Comparison of ENCODE assay signal across 17 cellular contexts in the genomic region with DNA sequence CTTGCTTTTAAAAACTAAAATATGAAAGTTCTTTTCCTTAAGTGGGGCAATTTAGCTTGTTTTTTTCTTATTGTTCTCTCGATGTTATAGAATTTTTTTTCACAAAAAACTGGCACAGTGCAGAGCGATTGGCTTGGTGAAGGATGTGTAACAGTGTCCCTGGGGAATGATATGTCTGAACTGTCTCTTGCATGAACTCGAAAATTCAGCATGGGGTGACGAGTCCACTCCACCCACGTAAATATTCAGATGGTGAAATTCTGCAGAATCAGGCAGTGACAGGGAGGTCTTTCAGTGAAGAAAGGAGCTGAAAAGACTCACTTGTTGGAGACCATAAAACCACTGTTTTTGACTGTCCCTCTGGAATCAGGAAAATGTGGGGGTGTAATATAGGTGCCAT.
"Had no signal": no experiment of that assay in that cellular context is flagged by ENCODE, and none has a peak within 500 bp of the region (broad histone marks: within the 10 kb centered on the region; RNA-seq: fewer than 3 reads in every experiment).

No MANE protein-coding gene starts in this region.

- H3K27ac ChIP-seq: foreskin keratinocyte, skin epidermis, suprapubic skin had no signal

- H3K27me3 Mint-ChIP-seq: activated B cell treated with CpG ODN at 0.5 μM for 24 hours; activated CD4-positive, alpha-beta T cell treated with anti-CD3 and anti-CD28 coated beads, Interleukin-2, amount 10 ng/mL, durations not matched to agents 24 days and 14 days; activated naive CD8-positive, alpha-beta T cell treated with anti-CD3 and anti-CD28 coated beads for 36 hours; brain; natural killer cell treated with Interleukin-12 subunit alpha and Interleukin-12 subunit beta and Interleukin-15 and Interleukin-18, amount 100 ng/mL, for 72 hours; T-helper 17 cell had no signal

- H3K9me3 Mint-ChIP-seq: brain had no signal

- H3K36me3 Mint-ChIP-seq: activated naive CD8-positive, alpha-beta T cell treated with anti-CD3 and anti-CD28 coated beads for 36 hours; brain had no signal

- H3K27me3 ChIP-seq: foreskin keratinocyte, suprapubic skin had no signal

- DNase-seq: activated B cell treated with CpG ODN at 0.5 μM for 24 hours; activated CD4-positive, alpha-beta T cell treated with anti-CD3 and anti-CD28 coated beads, Interleukin-2, amount 10 ng/mL, durations not matched to agents 24 days and 14 days; activated CD8-positive, alpha-beta memory T cell treated with anti-CD3 and anti-CD28 coated beads for 24 hours; activated naive CD8-positive, alpha-beta T cell treated with anti-CD3 and anti-CD28 coated beads for 36 hours; cerebellar nuclear complex; dermis blood vessel endothelial cell; foreskin keratinocyte; glutamatergic neuron; stimulated activated CD4-positive, alpha-beta T cell treated with anti-CD3 and anti-CD28 coated beads, Interleukin-15, amount 100 ng/mL, for 24 hours; stimulated activated CD4-positive, alpha-beta T cell treated with anti-CD3 and anti-CD28 coated beads, Interleukin-4, amount 100 ng/mL, for 1 hour; stimulated activated naive CD4-positive, alpha-beta T cell treated with Interleukin-2 at 50 U/mL for 16 hours; T-helper 17 cell; trophoblast cell had no signal

- H3K36me3 ChIP-seq: suprapubic skin had no signal

- H3K4me3 ChIP-seq: skin epidermis, suprapubic skin had no signal

- H3K4me1 ChIP-seq: foreskin keratinocyte, suprapubic skin had no signal

- H3K4me1 Mint-ChIP-seq: activated B cell treated with CpG ODN at 0.5 μM for 24 hours; activated CD4-positive, alpha-beta T cell treated with anti-CD3 and anti-CD28 coated beads, Interleukin-2, amount 10 ng/mL, durations not matched to agents 24 days and 14 days; activated naive CD8-positive, alpha-beta T cell treated with anti-CD3 and anti-CD28 coated beads for 36 hours; brain; T-helper 17 cell had no signal

- H3K27ac Mint-ChIP-seq: activated B cell treated with CpG ODN at 0.5 μM for 24 hours; activated CD4-positive, alpha-beta T cell treated with anti-CD3 and anti-CD28 coated beads, Interleukin-2, amount 10 ng/mL, durations not matched to agents 24 days and 14 days; activated naive CD8-positive, alpha-beta T cell treated with anti-CD3 and anti-CD28 coated beads for 36 hours; brain; natural killer cell treated with Interleukin-12 subunit alpha and Interleukin-12 subunit beta and Interleukin-15 and Interleukin-18, amount 100 ng/mL, for 72 hours; T-helper 17 cell had no signal

- H3K9me3 ChIP-seq: suprapubic skin had no signal

- H3K4me3 Mint-ChIP-seq: activated B cell treated with CpG ODN at 0.5 μM for 24 hours; activated CD4-positive, alpha-beta T cell treated with anti-CD3 and anti-CD28 coated beads, Interleukin-2, amount 10 ng/mL, durations not matched to agents 24 days and 14 days; activated naive CD8-positive, alpha-beta T cell treated with anti-CD3 and anti-CD28 coated beads for 36 hours; brain; natural killer cell treated with Interleukin-12 subunit alpha and Interleukin-12 subunit beta and Interleukin-15 and Interleukin-18, amount 100 ng/mL, for 72 hours; T-helper 17 cell had no signal

- ATAC-seq: foreskin keratinocyte; natural killer cell treated with Interleukin-12 subunit alpha and Interleukin-12 subunit beta and Interleukin-15 and Interleukin-18, amount 100 ng/mL, for 72 hours; T-helper 17 cell had no signal
